ENCODE assay signal across 15 cellular contexts in genomic region chr16:89166696-89167424, GRCh38. TPM values are rescaled to one million over a fixed set of nuclear protein-coding genes. Genes with fewer than 3 reads are reported as not detected.
DNase-seq lines count a peak whose midpoint lies in the region; ATAC-seq, FAIRE-seq and TF ChIP-seq lines count a peak whose summit lies in the region.
"Had no signal": no experiment of that assay in that cellular context is flagged by ENCODE, and none has a peak within 500 bp of the region (broad histone marks: within the 10 kb centered on the region; RNA-seq: fewer than 3 reads in every experiment).

No MANE protein-coding gene starts in this region.

- H3K14ac ChIP-seq in mesenchymal stem cell (ENCODE audit: low read length in 2 of 2), result peak overlapping the region in 1 of 2 experiments; percentile 83

- H3K4ac ChIP-seq in mesenchymal stem cell (ENCODE audit: low read depth in 1 of 2, low read length in 2 of 2), result peak overlapping the region; percentile 7 to 64

- TF ChIP-seq RAD21 in A549 (conservative IDR thresholded peaks at IDR 0.05 in 1 of 2, IDR thresholded peaks at IDR 0.05 in 1 of 2), result no peak

- H3K79me1 ChIP-seq in mesenchymal stem cell (replicated peaks; ENCODE audit: low read length, poor library complexity, severe bottlenecking), result no peaks in the 10 kb centered on the region

- peak overlapping the region; percentile 85 for H2AFZ ChIP-seq in mesenchymal stem cell (ENCODE audit: low read depth, low read length)

- no peak for TF ChIP-seq EP300 in A549 (IDR thresholded peaks at IDR 0.05)

- no peak for FAIRE-seq in A549 (lab: Jason Lieb, UNC)
- FAIRE-seq: RCC 7860 had no signal

- peak overlapping the region; percentile 82 for H3K4me2 ChIP-seq in A549
- H3K4me2 ChIP-seq in mesenchymal stem cell (ENCODE audit: low read length, poor library complexity, severe bottlenecking), result no peak overlapping the region

- H4K8ac ChIP-seq in mesenchymal stem cell (ENCODE audit: low read length), result peak overlapping the region; percentile 91

- H2BK15ac ChIP-seq in mesenchymal stem cell (ENCODE audit: low read depth, poor library complexity, severe bottlenecking), result no peak overlapping the region

- H2BK12ac ChIP-seq in mesenchymal stem cell (ENCODE audit: low read length in 2 of 2), result peak overlapping the region in 1 of 2 experiments; percentile 75

- H3K9ac ChIP-seq in adipocyte (ENCODE audit: low read length), result peak overlapping the region; percentile 60
- peak overlapping the region; percentile 54 for H3K9ac ChIP-seq in mesenchymal stem cell (ENCODE audit: low read length)

- H3K4me3 ChIP-seq in A549 (no peak overlapping the region), HEK293 (ENCODE audit: low read depth, low read length) (no peak overlapping the region), adipocyte (ENCODE audit: low read length) (no peak overlapping the region), mesenchymal stem cell (ENCODE audit: insufficient read depth in 1 of 2, low read depth in 1 of 2, low read length in 2 of 2) (peak overlapping the region in 1 of 2 experiments; percentile 56)
- H3K4me3 ChIP-seq: body of pancreas, gastroesophageal sphincter, lower lobe of right lung, psoas muscle, SK-N-MC had no signal

- H3K4me1 ChIP-seq in A549, result peaks cover 20% of the 10 kb centered on the region
- peaks cover 2% of the 10 kb centered on the region; the same call in 1 of the 2 replicates for H3K4me1 ChIP-seq in HEK293 (ENCODE audit: control insufficient read depth, insufficient read depth, low read length)
- H3K4me1 ChIP-seq in adipocyte (ENCODE audit: control insufficient read depth, insufficient read depth, low read length), result peaks cover 17% of the 10 kb centered on the region
- H3K4me1 ChIP-seq in mesenchymal stem cell (ENCODE audit: control insufficient read depth, insufficient read depth, low read depth, low read length), result peaks cover 21% of the 10 kb centered on the region

- no peak for DNase-seq in A549 (ENCODE audit: low read depth in 1 of 2, low spot score in 1 of 2)
- DNase-seq in adipocyte (ENCODE audit: low read depth), result no peak
- DNase-seq in mesenchymal stem cell, result no peak
- no peak for DNase-seq in stimulated activated naive CD4-positive, alpha-beta T cell treated with Interleukin-2 at 50 U/mL for 16 hours (lab: John Stamatoyannopoulos, UW)

- H3K18ac ChIP-seq in mesenchymal stem cell (ENCODE audit: low read depth in 1 of 2, low read length in 2 of 2), result peak overlapping the region; percentile 50 to 85

- peak overlapping the region; percentile 55 for H4K91ac ChIP-seq in mesenchymal stem cell (ENCODE audit: low read length)

- POLR2A ChIA-PET in A549 (lab: Yijun Ruan, JAX) (no interaction called here), HEK293 (lab: Yijun Ruan, JAX) (interaction anchor here (1.5 to 2.2 kb wide), 3 partner anchors 51 to 357 kb away, joined by 3 to 15 read pairs (median 5); partner anchors contain the start of genes APRT and ZNF778)

- no peak for TF ChIP-seq POLR2A in A549 (IDR thresholded peaks at IDR 0.05; ENCODE audit: low read length)

- no peak; a peak in 1 of 6 replicates for ATAC-seq in A549
- ATAC-seq in GM21619 (IDR thresholded peaks at IDR 0.05; ENCODE audit: unreplicated experiment), result no peak
- ATAC-seq in HG03108 (IDR thresholded peaks at IDR 0.05; ENCODE audit: unreplicated experiment), result no peak
- ATAC-seq in GM21381 (IDR thresholded peaks at IDR 0.05; ENCODE audit: unreplicated experiment), result no peak

- whole genome bisulfite sequencing in A549 (ENCODE audit: missing lambda C conversion rate), result 72% methylated on average over 8 of the region's 18 CpGs
- WGBS in mesenchymal stem cell, result 80% methylated on average over 14 of the region's 18 CpGs

- H3K9me3 ChIP-seq in A549, result no peaks in the 10 kb centered on the region
- no peaks in the 10 kb centered on the region for H3K9me3 ChIP-seq in HEK293 (ENCODE audit: control insufficient read depth, insufficient read depth, low read depth, low read length)
- no peaks in the 10 kb centered on the region for H3K9me3 ChIP-seq in adipocyte (ENCODE audit: control insufficient read depth, low read length)
- H3K9me3 ChIP-seq in mesenchymal stem cell (ENCODE audit: control insufficient read depth, low read length), result no peaks in the 10 kb centered on the region
- H3K9me3 ChIP-seq: body of pancreas, gastroesophageal sphincter, lower lobe of right lung, psoas muscle had no signal

- no peak overlapping the region for H2BK120ac ChIP-seq in mesenchymal stem cell (ENCODE audit: low read depth, low read length)

- CTCF ChIA-PET in A549 (lab: Yijun Ruan, JAX), result interaction anchor here (0.6 to 3.0 kb wide), 53 partner anchors 8 to 702 kb away, joined by 3 to 29 read pairs (median 4); partner anchors contain the start of genes APRT, GALNS, TRAPPC2L and ZNF778
- CTCF ChIA-PET in HEK293 (lab: Yijun Ruan, JAX), result interaction anchor here (0.6 to 1.7 kb wide), 32 partner anchors 11 to 717 kb away, joined by 3 to 19 read pairs (median 3); partner anchors contain the start of genes APRT and ZNF778

- TF ChIP-seq CTCF in A549 (IDR thresholded peaks at IDR 0.05), result no peak
- no peak for TF ChIP-seq CTCF in HEK293 (tag by site-specific recombination; IDR thresholded peaks at IDR 0.05)

- H3K36me3 ChIP-seq in HEK293 (ENCODE audit: control insufficient read depth in 2 of 2, insufficient read depth in 1 of 2, low read length in 2 of 2) (no peaks in the 10 kb centered on the region), adipocyte (ENCODE audit: control insufficient read depth, insufficient read depth, low read length, severe bottlenecking) (no peaks in the 10 kb centered on the region), mesenchymal stem cell (ENCODE audit: control insufficient read depth in 1 of 2, insufficient read depth in 2 of 2, low read depth in 1 of 2, low read length in 2 of 2) (no peaks in the 10 kb centered on the region)
- H3K36me3 ChIP-seq: gastroesophageal sphincter, lower lobe of right lung had no signal

- H2BK5ac ChIP-seq in mesenchymal stem cell (ENCODE audit: low read depth, low read length, poor library complexity, severe bottlenecking), result no peak overlapping the region

- H3K27ac ChIP-seq in A549, result peak overlapping the region; percentile 71 to 80
- peak overlapping the region; percentile 36; the same call in 1 of the 2 replicates for H3K27ac ChIP-seq in HEK293 (ENCODE audit: extremely low read depth, low read depth, low read length)
- no peak overlapping the region for H3K27ac ChIP-seq in mesenchymal stem cell (ENCODE audit: low read length, poor library complexity, severe bottlenecking)
- H3K27ac ChIP-seq: body of pancreas, gastroesophageal sphincter, lower lobe of right lung, psoas muscle, SK-N-MC had no signal

- H3K27me3 ChIP-seq in adipocyte (replicated peaks; ENCODE audit: control insufficient read depth, insufficient read depth, low read length) (peaks cover 45% of the 10 kb centered on the region), mesenchymal stem cell (ENCODE audit: control insufficient read depth in 1 of 2, insufficient read depth in 1 of 2, low read length in 2 of 2) (peaks cover 28 to 65% of the 10 kb centered on the region in 2 experiments)

- H3K23ac ChIP-seq in mesenchymal stem cell (ENCODE audit: low read length in 2 of 2), result no peak overlapping the region

- no peak overlapping the region for H2AK5ac ChIP-seq in mesenchymal stem cell (ENCODE audit: low read length, severe bottlenecking)

TF ChIP-seq in HEK293, 187 proteins besides CTCF, POLR2A, EP300 and RAD21 (continues in another document):
- TF ChIP-seq ZEB2 (tag by site-specific recombination; IDR thresholded peaks at IDR 0.05) (no peak), ZNF777 (tag by site-specific recombination; IDR thresholded peaks at IDR 0.05; ENCODE audit: borderline replicate concordance) (no peak)

RNA-seq across cellular contexts. Expression of gene CDH15, which starts 4.7 kb away (rescaled TPM):
- 0.05 TPM in 1 of 2 replicates, not detected in the other for polyA plus RNA-seq in A549 (2011; rRNA removed)
- polyA plus RNA-seq in A549 (2012; cell fraction: cytosol; rRNA removed), result 0.03 TPM in 2 replicates
- polyA plus RNA-seq in A549 (2012; cell fraction: nucleus; rRNA removed), result 0.11 and 0.12 TPM in 2 replicates
- polyA plus RNA-seq in A549 (2017; fragmentation: RNase III; extraction: RNeasy Plus Mini Kit Qiagen cat#74134 plus additional on column Dnase treatment), result 0.03 to 0.09 TPM (median 0.08 TPM) in 3 replicates
- polyA minus RNA-seq in A549 (2011; rRNA and poly(A)+ RNA removed), result not detected in 2 replicates
- polyA plus RNA-seq in mesenchymal stem cell (2013, experiment 1 of 2), result 0.43 TPM
- 0.37 TPM for polyA plus RNA-seq in mesenchymal stem cell (2013, experiment 2 of 2)
- polyA plus RNA-seq: naive thymus-derived CD4-positive, alpha-beta T cell had no signal

RNA-seq across cellular contexts. Expression of gene SLC22A31, which starts 33.5 kb away (rescaled TPM):
- polyA plus RNA-seq in A549 (2011; rRNA removed), result 0.36 and 0.42 TPM in 2 replicates
- 0.67 and 1.2 TPM in 2 replicates for polyA plus RNA-seq in A549 (2012; cell fraction: cytosol; rRNA removed)
- polyA plus RNA-seq in A549 (2012; cell fraction: nucleus; rRNA removed), result 15.1 and 16.4 TPM in 2 replicates
- polyA plus RNA-seq in A549 (2017; fragmentation: RNase III; extraction: RNeasy Plus Mini Kit Qiagen cat#74134 plus additional on column Dnase treatment), result 0.77 to 1.1 TPM (median 0.98 TPM) in 3 replicates
- 0.15 TPM in 1 of 2 replicates, not detected in the other for polyA minus RNA-seq in A549 (2011; rRNA and poly(A)+ RNA removed)
- 0.99 TPM for polyA plus RNA-seq in mesenchymal stem cell (2013, experiment 1 of 2)
- polyA plus RNA-seq in mesenchymal stem cell (2013, experiment 2 of 2), result 1.00 TPM

RNA-seq across cellular contexts. Expression of gene ZNF778, which starts 50.6 kb away (rescaled TPM):
- polyA plus RNA-seq in A549 (2011; rRNA removed) (9.5 and 10.5 TPM in 2 replicates), A549 (2017; fragmentation: RNase III; extraction: RNeasy Plus Mini Kit Qiagen cat#74134 plus additional on column Dnase treatment) (5.8 to 7.0 TPM (median 7.0 TPM) in 3 replicates)
- polyA plus RNA-seq in A549 (2012; cell fraction: cytosol; rRNA removed), result 3.9 and 4.5 TPM in 2 replicates
- polyA plus RNA-seq in A549 (2012; cell fraction: nucleus; rRNA removed), result 2.6 and 3.2 TPM in 2 replicates
- 11.7 and 12.7 TPM in 2 replicates for polyA minus RNA-seq in A549 (2011; rRNA and poly(A)+ RNA removed)
- polyA plus RNA-seq in mesenchymal stem cell (2013, experiment 1 of 2), result 3.8 TPM
- polyA plus RNA-seq in mesenchymal stem cell (2013, experiment 2 of 2), result 4.3 TPM
